ENCODE assay signal across 8 cellular contexts in genomic region chr3:45664558-45664957, GRCh38. TPM values are rescaled to one million over a fixed set of nuclear protein-coding genes. Genes with fewer than 3 reads are reported as not detected.
DNase-seq lines count a peak whose midpoint lies in the region; ATAC-seq and TF ChIP-seq lines count a peak whose summit lies in the region.

No MANE protein-coding gene starts in this region.

- no peaks in the 10 kb centered on the region for H3F3A ChIP-seq in DOHH2 (ENCODE audit: control insufficient read depth, insufficient read depth)
- no peaks in the 10 kb centered on the region for H3F3A ChIP-seq in SU-DHL-6 (ENCODE audit: insufficient read depth)

- H3K4me2 ChIP-seq in DOHH2 (ENCODE audit: low read length), result peak overlapping the region; percentile 55
- peak overlapping the region; percentile 30 for H3K4me2 ChIP-seq in SU-DHL-6 (ENCODE audit: low read depth, low read length, poor library complexity, severe bottlenecking)

- 19% methylated on average over 10 of the region's 10 CpGs for WGBS in suprapubic skin

- TF ChIP-seq CTCF in DOHH2 (IDR thresholded peaks at IDR 0.05; ENCODE audit: low read depth, low read length, poor library complexity, severe bottlenecking) (no peak), HFFc6 (IDR thresholded peaks at IDR 0.05) (no peak), SU-DHL-6 (IDR thresholded peaks at IDR 0.05; ENCODE audit: insufficient read depth, low read length, poor library complexity, severe bottlenecking) (no peak), suprapubic skin (IDR thresholded peaks at IDR 0.05) (no peak), glutamatergic neuron (IDR thresholded peaks at IDR 0.05; ENCODE audit: partially characterized antibody, unreplicated experiment) (no peak)

- no peaks in the 10 kb centered on the region for H3K36me3 ChIP-seq in DOHH2 (ENCODE audit: control insufficient read depth, low read length)
- no peaks in the 10 kb centered on the region for H3K36me3 ChIP-seq in SU-DHL-6 (ENCODE audit: low read length)
- peaks cover 0 to 4% (median 0%) of the 10 kb centered on the region in 3 experiments for H3K36me3 ChIP-seq in naive thymus-derived CD4-positive, alpha-beta T cell (ENCODE audit: control insufficient read depth in 2 of 3, insufficient read depth in 3 of 3, low read length in 3 of 3)
- H3K36me3 ChIP-seq in suprapubic skin, result peaks cover 5% of the 10 kb centered on the region

- intact Hi-C loops in naive thymus-derived CD4-positive, alpha-beta T cell (cut with micrococcal nuclease), result loop anchor here (1.0 to 5.0 kb wide), 7 partner anchors 13 to 628 kb away; partner anchors contain the start of gene SACM1L (in 2 of the 2)

- H3K79me2 ChIP-seq in DOHH2 (ENCODE audit: control insufficient read depth, low read length) (no peaks in the 10 kb centered on the region), SU-DHL-6 (ENCODE audit: insufficient read depth, low read length) (no peaks in the 10 kb centered on the region)

- peaks cover 19% of the 10 kb centered on the region for H3K4me1 ChIP-seq in DOHH2 (ENCODE audit: control insufficient read depth, low read length)
- H3K4me1 ChIP-seq in naive thymus-derived CD4-positive, alpha-beta T cell (ENCODE audit: control insufficient read depth in 2 of 2, insufficient read depth in 2 of 2, low read length in 2 of 2), result peaks cover 13 to 19% of the 10 kb centered on the region in 2 donors
- peaks cover 32% of the 10 kb centered on the region for H3K4me1 ChIP-seq in suprapubic skin

- no peak overlapping the region for H3K9ac ChIP-seq in SU-DHL-6 (ENCODE audit: low read length)

- H3K27ac ChIP-seq in DOHH2 (ENCODE audit: low read depth, low read length), result no peak overlapping the region
- no peak overlapping the region for H3K27ac ChIP-seq in SU-DHL-6 (ENCODE audit: low read depth, low read length)
- H3K27ac ChIP-seq in naive thymus-derived CD4-positive, alpha-beta T cell (ENCODE audit: low read depth, low read length), result peak overlapping the region; percentile 81
- H3K27ac ChIP-seq in suprapubic skin, result peak overlapping the region; percentile 19

- peak overlapping the region; percentile 61 for H3K4me3 Mint-ChIP-seq in HFFc6
- peak overlapping the region; percentile 89 for H3K4me3 Mint-ChIP-seq in activated naive CD4-positive, alpha-beta T cell treated with anti-CD3 and anti-CD28 coated beads, Interleukin-2, amount 50 U/mL, for 24 hours
- H3K4me3 Mint-ChIP-seq in naive thymus-derived CD4-positive, alpha-beta T cell, result peak overlapping the region; percentile 80 to 96 (median 89)
- no peak overlapping the region for H3K4me3 Mint-ChIP-seq in glutamatergic neuron (ENCODE audit: unreplicated experiment)

- H4K20me1 ChIP-seq in DOHH2 (ENCODE audit: control insufficient read depth, insufficient read depth, low read depth, low read length), result no peaks in the 10 kb centered on the region; the same call in 1 of the 2 replicates
- no peaks in the 10 kb centered on the region for H4K20me1 ChIP-seq in SU-DHL-6 (ENCODE audit: low read depth, low read length)

- no peak for TF ChIP-seq EP300 in suprapubic skin (IDR thresholded peaks at IDR 0.05)

- peak; percentile 95 for ATAC-seq in naive thymus-derived CD4-positive, alpha-beta T cell

- H3K4me3 ChIP-seq in DOHH2 (ENCODE audit: low read length) (peak overlapping the region; percentile 52), SU-DHL-6 (ENCODE audit: insufficient read depth, low read length, poor library complexity, severe bottlenecking) (peak overlapping the region; percentile 2), suprapubic skin (peak overlapping the region; percentile 39)
- peak overlapping the region; percentile 64 for H3K4me3 ChIP-seq in naive thymus-derived CD4-positive, alpha-beta T cell (ENCODE audit: low read length)

- H3K4me1 Mint-ChIP-seq in HFFc6 (ENCODE audit: low read depth), result peaks cover 65% of the 10 kb centered on the region
- peaks cover 50% of the 10 kb centered on the region for H3K4me1 Mint-ChIP-seq in activated naive CD4-positive, alpha-beta T cell treated with anti-CD3 and anti-CD28 coated beads, Interleukin-2, amount 50 U/mL, for 24 hours
- H3K4me1 Mint-ChIP-seq in naive thymus-derived CD4-positive, alpha-beta T cell, result peaks cover 18 to 53% (median 39%) of the 10 kb centered on the region in 7 donors
- no peaks in the 10 kb centered on the region for H3K4me1 Mint-ChIP-seq in glutamatergic neuron (ENCODE audit: low read depth, unreplicated experiment)

- peak overlapping the region; percentile 44; the same call in 1 of the 2 replicates for H3K27ac Mint-ChIP-seq in HFFc6
- H3K27ac Mint-ChIP-seq in activated naive CD4-positive, alpha-beta T cell treated with anti-CD3 and anti-CD28 coated beads, Interleukin-2, amount 50 U/mL, for 24 hours, result peak overlapping the region; percentile 84
- H3K27ac Mint-ChIP-seq in naive thymus-derived CD4-positive, alpha-beta T cell, result peak overlapping the region; percentile 85 to 97 (median 92)
- no peak overlapping the region for H3K27ac Mint-ChIP-seq in glutamatergic neuron (ENCODE audit: unreplicated experiment)

- H3K9me2 ChIP-seq in DOHH2 (replicated peaks; ENCODE audit: control insufficient read depth, low read length) (no peaks in the 10 kb centered on the region), SU-DHL-6 (replicated peaks; ENCODE audit: insufficient read depth, low read length) (no peaks in the 10 kb centered on the region)

- H3K9me3 ChIP-seq in DOHH2 (ENCODE audit: control insufficient read depth, insufficient read depth, low read length) (no peaks in the 10 kb centered on the region), SU-DHL-6 (ENCODE audit: insufficient read depth, low read length) (no peaks in the 10 kb centered on the region), suprapubic skin (no peaks in the 10 kb centered on the region)
- no peaks in the 10 kb centered on the region for H3K9me3 ChIP-seq in naive thymus-derived CD4-positive, alpha-beta T cell (ENCODE audit: control insufficient read depth in 2 of 3, low read length in 3 of 3)

- H3K9me3 Mint-ChIP-seq in HFFc6 (no peaks in the 10 kb centered on the region), glutamatergic neuron (ENCODE audit: unreplicated experiment) (no peaks in the 10 kb centered on the region)
- no peaks in the 10 kb centered on the region for H3K9me3 Mint-ChIP-seq in activated naive CD4-positive, alpha-beta T cell treated with anti-CD3 and anti-CD28 coated beads, Interleukin-2, amount 50 U/mL, for 24 hours
- H3K9me3 Mint-ChIP-seq in naive thymus-derived CD4-positive, alpha-beta T cell, result no peaks in the 10 kb centered on the region

- POLR2A ChIA-PET in naive thymus-derived CD4-positive, alpha-beta T cell (lab: Charles Lee), result interaction anchor here (2.6 to 6.1 kb wide), 2 partner anchors 13 to 24 kb away, joined by 14 to 31 read pairs; partner anchors contain the start of gene SACM1L

- H3K36me3 Mint-ChIP-seq in HFFc6 (ENCODE audit: low read depth) (peaks cover 15% of the 10 kb centered on the region), glutamatergic neuron (ENCODE audit: unreplicated experiment) (no peaks in the 10 kb centered on the region)
- peaks cover 4% of the 10 kb centered on the region for H3K36me3 Mint-ChIP-seq in activated naive CD4-positive, alpha-beta T cell treated with anti-CD3 and anti-CD28 coated beads, Interleukin-2, amount 50 U/mL, for 24 hours
- peaks cover 5 to 25% (median 12%) of the 10 kb centered on the region in 5 donors for H3K36me3 Mint-ChIP-seq in naive thymus-derived CD4-positive, alpha-beta T cell

- H3K27me3 Mint-ChIP-seq in HFFc6 (ENCODE audit: insufficient read depth) (peaks cover 2% of the 10 kb centered on the region), glutamatergic neuron (ENCODE audit: unreplicated experiment) (peaks cover 2% of the 10 kb centered on the region)
- no peaks in the 10 kb centered on the region for H3K27me3 Mint-ChIP-seq in activated naive CD4-positive, alpha-beta T cell treated with anti-CD3 and anti-CD28 coated beads, Interleukin-2, amount 50 U/mL, for 24 hours
- H3K27me3 Mint-ChIP-seq in naive thymus-derived CD4-positive, alpha-beta T cell, result no peaks in the 10 kb centered on the region

- TF ChIP-seq POLR2A in suprapubic skin (IDR thresholded peaks at IDR 0.05), result no peak

- peaks cover 9% of the 10 kb centered on the region for H3K27me3 ChIP-seq in DOHH2 (ENCODE audit: control insufficient read depth, low read length)
- no peaks in the 10 kb centered on the region for H3K27me3 ChIP-seq in SU-DHL-6 (ENCODE audit: low read length)
- no peaks in the 10 kb centered on the region for H3K27me3 ChIP-seq in naive thymus-derived CD4-positive, alpha-beta T cell (ENCODE audit: control insufficient read depth in 2 of 2, insufficient read depth in 2 of 2, low read length in 2 of 2)
- H3K27me3 ChIP-seq in suprapubic skin, result no peaks in the 10 kb centered on the region

- CTCF ChIA-PET in naive thymus-derived CD4-positive, alpha-beta T cell (lab: Charles Lee), result interaction anchor here (0.7 to 3.9 kb wide), 5 partner anchors 9 to 626 kb away, joined by 3 to 18 read pairs (median 4); no protein-coding TSS in a partner anchor

- DNase-seq in HFFc6, result no peak
- DNase-seq in naive thymus-derived CD4-positive, alpha-beta T cell, result peak; percentile 43 to 83 (median 77)
- no peak for DNase-seq in suprapubic skin (ENCODE audit: low spot score in 2 of 2)
- DNase-seq in glutamatergic neuron, result no peak
- no peak for DNase-seq in superior temporal gyrus (ENCODE audit: extremely low spot score)

- H2AFZ ChIP-seq in SU-DHL-6 (ENCODE audit: low read depth, low read length, severe bottlenecking), result no peak overlapping the region

RNA-seq across cellular contexts. Expression of gene SACM1L, which starts 24.6 kb away (rescaled TPM):
- 10 to 100 TPM; 43.9 to 51.3 (median 47.8) TPM for total RNA-seq in HFFc6 (2021; fragmentation: NEBNext Ultra II Directional; extraction: Animal tissue kit (Norgen Biotek cat#: 25700))
- 10 to 100 TPM; 60.8 to 93.8 (median 70.5) TPM for total RNA-seq in naive thymus-derived CD4-positive, alpha-beta T cell
- 10 to 100 TPM; 21.1 to 38.0 TPM for polyA plus RNA-seq in naive thymus-derived CD4-positive, alpha-beta T cell
- total RNA-seq in suprapubic skin (10 to 100 TPM; 22.8 to 48.9 (median 31.2) TPM), glutamatergic neuron (ENCODE audit: unreplicated experiment) (59.2 TPM)

Comparison
In these comparisons a context has a peak if more than half of its experiments do, and no peak if none do; other contexts are left out.
1. H3K27ac ChIP-seq: peak in naive thymus-derived CD4-positive, alpha-beta T cell (single experiment) and suprapubic skin (single experiment); none in DOHH2 (single experiment) and SU-DHL-6 (single experiment).
2. H3K4me3 ChIP-seq: peak in every context shown above with its lines; median percentile 64 in naive thymus-derived CD4-positive, alpha-beta T cell; 52 in DOHH2; 39 in suprapubic skin; 2 in SU-DHL-6.
3. DNase-seq: peak in naive thymus-derived CD4-positive, alpha-beta T cell (9 of 9); none in HFFc6 (single experiment), suprapubic skin (0 of 2), glutamatergic neuron (single experiment) and superior temporal gyrus (single experiment).